Comparison of ENCODE assay signal across 35 cellular contexts in genomic region chr1:157418231-157418630, GRCh38.
"Had no signal": no experiment of that assay in that cellular context is flagged by ENCODE, and none has a peak within 500 bp of the region (broad histone marks: within the 10 kb centered on the region; RNA-seq: fewer than 3 reads in every experiment).

No MANE protein-coding gene starts in this region.

- H3K27ac ChIP-seq: KMS-11 had no signal

- H3K4me3 ChIP-seq: MG63 had no signal

- H3K27me3 ChIP-seq: MG63 had no signal

- H3K36me3 ChIP-seq: MG63 had no signal

- H3K9me3 ChIP-seq: MG63 had no signal

- DNase-seq: Karpas-422, Kasumi-1, KG1, MG63, MM.1S, MV-4-11, NCI-H1048, NCI-H1092, NCI-H1092 treated with DMSO at 0.1 percent for 48 hours, NCI-H1105, NCI-H1105 treated with DMSO at 0.1 percent for 48 hours, NCI-H1417, NCI-H1417 treated with DMSO at 0.1 percent for 48 hours, NCI-H1436, NCI-H1436 treated with DMSO at 0.1 percent for 48 hours, NCI-H146, NCI-H1694, NCI-H1694 treated with DMSO at 0.1 percent for 48 hours, NCI-H187, NCI-H187 treated with DMSO at 0.1 percent for 48 hours, NCI-H1930, NCI-H2029, NCI-H2029 treated with DMSO at 0.1 percent for 48 hours, NCI-H2081, NCI-H2081 treated with DMSO at 0.1 percent for 48 hours, NCI-H2107, NCI-H2171, NCI-H2171 treated with DMSO at 0.1 percent for 48 hours, NCI-H2227 treated with DMSO at 0.1 percent for 48 hours, NCI-H226, NCI-H345, NCI-H446, NCI-H446 treated with DMSO at 0.1 percent for 48 hours, NCI-H510A had no signal
